ENCODE assay signal across 11 cellular contexts in the genomic region with DNA sequence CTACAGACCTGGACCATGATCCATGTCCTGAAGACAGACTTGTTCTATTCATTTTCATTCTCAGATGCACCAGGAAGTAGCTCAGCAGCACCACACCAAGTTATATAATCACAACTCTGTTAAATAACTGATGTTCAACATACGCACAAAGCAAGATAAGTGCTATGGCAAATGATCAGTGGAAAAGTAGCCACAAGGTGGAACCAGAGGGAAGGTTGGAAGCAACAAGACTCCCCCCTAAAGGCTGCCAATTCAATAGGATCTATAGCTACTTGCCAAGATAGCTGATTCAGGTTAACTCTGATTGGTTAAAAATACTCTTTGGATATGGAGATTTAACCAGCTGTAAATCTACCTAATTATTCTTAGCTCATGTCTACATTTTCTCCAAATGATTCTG. TPM values are rescaled to one million over a fixed set of nuclear protein-coding genes. Genes with fewer than 3 reads are reported as not detected.
DNase-seq lines count a peak whose midpoint lies in the region; ATAC-seq, FAIRE-seq and TF ChIP-seq lines count a peak whose summit lies in the region.
"Had no signal": no experiment of that assay in that cellular context is flagged by ENCODE, and none has a peak within 500 bp of the region (broad histone marks: within the 10 kb centered on the region; RNA-seq: fewer than 3 reads in every experiment).

No MANE protein-coding gene starts in this region.

- POLR2A ChIA-PET in PC-3 (lab: Charles Lee; ENCODE audit: unreplicated experiment), result no interaction called here
- POLR2A ChIA-PET in CD8-positive, alpha-beta T cell (lab: Charles Lee), result no interaction called here

- ATAC-seq in PC-3, result peak; percentile 70
- no peak for ATAC-seq in HG02588 (IDR thresholded peaks at IDR 0.05; ENCODE audit: unreplicated experiment)
- ATAC-seq in CD8-positive, alpha-beta T cell, result no peak
- ATAC-seq: natural killer cell had no signal

- 18 to 52% (median 28%) methylated on average over 1 of the region's 1 CpG for WGBS in small intestine, 3 donors

- no peak for FAIRE-seq in small intestine (lab: Jason Lieb, UNC)

- H3F3A ChIP-seq in PC-3 (ENCODE audit: low read length, unreplicated experiment), result no peaks in the 10 kb centered on the region

- peak overlapping the region; percentile 59 for H3K4me2 ChIP-seq in PC-3 (ENCODE audit: low read length)
- H3K4me2 ChIP-seq: BLaER1 had no signal

- no peaks in the 10 kb centered on the region for H4K20me1 ChIP-seq in PC-3 (ENCODE audit: low read length)
- H4K20me1 ChIP-seq: BLaER1 had no signal

- no TSS peak for BruUV-seq in PC-3 (replicated peaks; lab: Mats Ljungman, UMichigan)

- H3K9me2 ChIP-seq in PC-3 (replicated peaks; ENCODE audit: low read length), result no peaks in the 10 kb centered on the region

- H3K27me3 ChIP-seq in PC-3 (ENCODE audit: low read length) (no peaks in the 10 kb centered on the region), small intestine (ENCODE audit: control insufficient read depth in 2 of 2, insufficient read depth in 2 of 2, low read length in 2 of 2) (no peaks in the 10 kb centered on the region)
- no peaks in the 10 kb centered on the region for H3K27me3 ChIP-seq in CD8-positive, alpha-beta T cell (ENCODE audit: insufficient read depth, low read length)

- CTCF ChIA-PET in PC-3 (lab: Charles Lee), result interaction anchor here (1.0 kb wide), 1 partner anchor 280 kb away, joined by 4 read pairs; no protein-coding TSS in a partner anchor
- CTCF ChIA-PET in CD8-positive, alpha-beta T cell (lab: Charles Lee), result no interaction called here

- DNase-seq in NCI-H1105 treated with DMSO at 0.1 percent for 48 hours (lab: John Stamatoyannopoulos, UW) (peak; percentile 5), NCI-H1105 (lab: John Stamatoyannopoulos, UW) (no peak), PC-3 (peak; percentile 67), fibroblast of gingiva (ENCODE audit: low read depth) (peak; percentile 45), small intestine (peak; percentile 0)
- DNase-seq in stimulated activated CD4-positive, alpha-beta T cell treated with anti-CD3 and anti-CD28 coated beads, Interleukin-2, amount 100 ng/mL, for 48 hours, result no peak
- no peak for DNase-seq in CD8-positive, alpha-beta T cell
- DNase-seq: activated CD8-positive, alpha-beta memory T cell treated with anti-CD3 and anti-CD28 coated beads, Interleukin-2, amount 50 U/mL, for 4 hours; natural killer cell had no signal

- no peak overlapping the region for H3K9ac ChIP-seq in PC-3 (ENCODE audit: low read length)
- H3K9ac ChIP-seq: BLaER1 had no signal

- H3K9me3 ChIP-seq in PC-3 (ENCODE audit: low read length) (no peaks in the 10 kb centered on the region), small intestine (ENCODE audit: control insufficient read depth, low read depth) (no peaks in the 10 kb centered on the region)
- no peaks in the 10 kb centered on the region for H3K9me3 ChIP-seq in CD8-positive, alpha-beta T cell (ENCODE audit: low read length)
- H3K9me3 ChIP-seq: BLaER1 had no signal

- H3K79me2 ChIP-seq in PC-3 (ENCODE audit: low read length), result no peaks in the 10 kb centered on the region

- no peak overlapping the region for H3K27ac Mint-ChIP-seq in CD8-positive, alpha-beta T cell
- H3K27ac Mint-ChIP-seq: natural killer cell had no signal

- peak; percentile 71 for TF ChIP-seq CTCF in PC-3 (conservative IDR thresholded peaks at IDR 0.05; ENCODE audit: low read depth, low read length)
- no peak for TF ChIP-seq CTCF in CD8-positive, alpha-beta T cell (IDR thresholded peaks at IDR 0.05)

- H3K4me3 Mint-ChIP-seq in CD8-positive, alpha-beta T cell, result no peak overlapping the region
- H3K4me3 Mint-ChIP-seq: natural killer cell had no signal

- H3K36me3 ChIP-seq in PC-3 (ENCODE audit: low read depth, low read length), result no peaks in the 10 kb centered on the region
- H3K36me3 ChIP-seq in small intestine (ENCODE audit: control insufficient read depth in 2 of 2, insufficient read depth in 2 of 2, low read length in 2 of 2), result no peaks in the 10 kb centered on the region
- no peaks in the 10 kb centered on the region for H3K36me3 ChIP-seq in CD8-positive, alpha-beta T cell (ENCODE audit: insufficient read depth, low read length)
- H3K36me3 ChIP-seq: BLaER1 had no signal

- H3K36me3 Mint-ChIP-seq in CD8-positive, alpha-beta T cell, result no peaks in the 10 kb centered on the region
- H3K36me3 Mint-ChIP-seq: natural killer cell had no signal

- H2AFZ ChIP-seq in PC-3 (ENCODE audit: low read length), result 0 out of 2 replicates have a peak overlapping the region, but pooled peaks have one; percentile 32

- H3K4me1 ChIP-seq in PC-3 (ENCODE audit: insufficient read depth, low read length), result peaks cover 14% of the 10 kb centered on the region; the same call in 1 of the 2 replicates
- H3K4me1 ChIP-seq in small intestine (ENCODE audit: control insufficient read depth in 2 of 2, insufficient read depth in 1 of 2, low read depth in 1 of 2, low read length in 1 of 2), result no peaks in the 10 kb centered on the region
- no peaks in the 10 kb centered on the region for H3K4me1 ChIP-seq in CD8-positive, alpha-beta T cell (ENCODE audit: insufficient read depth, low read length)
- H3K4me1 ChIP-seq: BLaER1 had no signal

- no peaks in the 10 kb centered on the region for H3K9me3 Mint-ChIP-seq in CD8-positive, alpha-beta T cell

- intact Hi-C loops in PC-3 (cut with micrococcal nuclease), result loop anchor here (5.0 kb wide), 1 partner anchor 178 kb away; no protein-coding TSS in a partner anchor
- intact Hi-C loops in CD8-positive, alpha-beta T cell (cut with DNase I, micrococcal nuclease), result no loop called here

- H3K27me3 Mint-ChIP-seq in CD8-positive, alpha-beta T cell (ENCODE audit: low read depth), result no peaks in the 10 kb centered on the region

- H3K4me1 Mint-ChIP-seq in CD8-positive, alpha-beta T cell (ENCODE audit: low read depth), result no peaks in the 10 kb centered on the region
- H3K4me1 Mint-ChIP-seq: natural killer cell had no signal

- 0 out of 2 replicates have a peak overlapping the region, but pooled peaks have one; percentile 26 for H3K4me3 ChIP-seq in PC-3 (ENCODE audit: low read length)
- no peak overlapping the region for H3K4me3 ChIP-seq in small intestine (ENCODE audit: low read depth in 1 of 2, low read length in 2 of 2)
- H3K4me3 ChIP-seq in CD8-positive, alpha-beta T cell (ENCODE audit: low read depth, low read length), result no peak overlapping the region
- H3K4me3 ChIP-seq: BLaER1 had no signal

- no peak overlapping the region for H3K27ac ChIP-seq in PC-3 (ENCODE audit: low read length)
- H3K27ac ChIP-seq in small intestine (ENCODE audit: low read depth in 1 of 2, low read length in 1 of 2), result no peak overlapping the region
- H3K27ac ChIP-seq in CD8-positive, alpha-beta T cell (ENCODE audit: low read depth, low read length), result no peak overlapping the region
- H3K27ac ChIP-seq: BLaER1 had no signal

RNA-seq across cellular contexts. Expression of a gene that starts 23.7 kb away (rescaled TPM):
- total RNA-seq in PC-3 (2014; rRNA removed), result not detected in 2 replicates
- not detected for polyA plus RNA-seq in small intestine
- total RNA-seq in CD8-positive, alpha-beta T cell, result not detected
- total RNA-seq: natural killer cell had no signal

Comparison
In these comparisons a context has a peak if more than half of its experiments do, and no peak if none do; other contexts are left out.
1. DNase-seq: peak in NCI-H1105 treated with DMSO at 0.1 percent for 48 hours (single experiment), PC-3 (single experiment), fibroblast of gingiva (single experiment) and small intestine (single experiment); none in NCI-H1105 (single experiment), stimulated activated CD4-positive, alpha-beta T cell treated with anti-CD3 and anti-CD28 coated beads, Interleukin-2, amount 100 ng/mL, for 48 hours (0 of 2) and CD8-positive, alpha-beta T cell (0 of 7).